Comparison of ENCODE assay signal across 19 cellular contexts in the genomic region with DNA sequence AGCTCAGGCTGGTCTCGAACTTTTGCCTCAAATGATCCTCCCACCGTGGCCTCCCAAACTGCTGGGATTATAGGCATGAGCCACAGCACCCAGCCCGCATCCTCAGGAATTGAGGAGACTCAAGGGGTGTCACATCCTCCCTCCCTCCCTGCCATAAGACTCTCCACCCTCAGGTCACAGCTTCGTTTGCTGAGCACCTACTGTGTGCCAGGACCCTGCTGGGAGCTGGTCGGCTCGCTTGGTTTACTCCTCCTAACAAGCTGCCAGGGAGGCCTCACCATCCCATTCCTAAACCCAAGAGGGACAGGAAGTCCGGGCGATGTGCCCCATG. TPM values are rescaled to one million over a fixed set of nuclear protein-coding genes. Genes with fewer than 3 reads are reported as not detected.
DNase-seq lines count a peak whose midpoint lies in the region; ATAC-seq and TF ChIP-seq lines count a peak whose summit lies in the region.
"Had no signal": no experiment of that assay in that cellular context is flagged by ENCODE, and none has a peak within 500 bp of the region (broad histone marks: within the 10 kb centered on the region; RNA-seq: fewer than 3 reads in every experiment).

No MANE protein-coding gene starts in this region.

- H3K14ac ChIP-seq in IMR-90 (replicated peaks; ENCODE audit: low read depth, low read length) = peak overlapping the region; percentile 68

- 93% methylated on average over 4 of the region's 8 CpGs; no CpG with 5 or more reads in 1 of the 2 experiments for WGBS in IMR-90 (ENCODE audit: extremely low coverage in 2 of 2, insufficient read length in 1 of 2), 2 experiments
- WGBS in psoas muscle, 3 donors = 71 to 84% (median 75%) methylated on average over 7 to 8 of the region's 8 CpGs

- H3K9ac ChIP-seq in IMR-90 (ENCODE audit: low read depth, low read length) (peak overlapping the region; percentile 5; the same call in 1 of the 2 replicates), fibroblast of lung (ENCODE audit: insufficient read depth, low read length) (no peak overlapping the region)

- peak overlapping the region; percentile 1 for H2AFZ ChIP-seq in IMR-90 (replicated peaks; ENCODE audit: low read length, poor library complexity)
- no peak overlapping the region for H2AFZ ChIP-seq in fibroblast of lung (ENCODE audit: low read length)
- H2AFZ ChIP-seq in OCI-LY7 (ENCODE audit: low read length) = no peak overlapping the region

- peaks cover 33% of the 10 kb centered on the region for H3K36me3 ChIP-seq in IMR-90 (ENCODE audit: control insufficient read depth, insufficient read depth, low read length)
- H3K36me3 ChIP-seq in fibroblast of lung (ENCODE audit: control insufficient read depth, insufficient read depth, low read length) = peaks cover 28% of the 10 kb centered on the region
- peaks cover 0 to 49% of the 10 kb centered on the region in 2 donors for H3K36me3 ChIP-seq in psoas muscle (ENCODE audit: insufficient read depth in 1 of 2, low read depth in 1 of 2)
- H3K36me3 ChIP-seq in OCI-LY7 (ENCODE audit: insufficient read depth, low read length) = peaks cover 29% of the 10 kb centered on the region

- intact Hi-C loops in IMR-90 (cut with micrococcal nuclease) = no loop called here
- intact Hi-C loops in psoas muscle (cut with DNase I) = no loop called here
- intact Hi-C loops in OCI-LY7 (cut with micrococcal nuclease; ENCODE audit: unreplicated experiment) = no loop called here

- peak overlapping the region; percentile 32 to 64; a peak in 2 of 4 replicates for H4K8ac ChIP-seq in IMR-90 (ENCODE audit: low read depth in 2 of 2, low read length in 2 of 2)

- peaks cover 17% of the 10 kb centered on the region for H3K9me1 ChIP-seq in IMR-90 (ENCODE audit: insufficient read depth, low read length)

- peak overlapping the region; percentile 92 for H3K27ac ChIP-seq in AG04450 (ENCODE audit: low read depth, low read length)
- peak overlapping the region; percentile 79 for H3K27ac ChIP-seq in IMR-90 (ENCODE audit: insufficient read depth, low read length)
- peak overlapping the region; percentile 67 for H3K27ac ChIP-seq in fibroblast of lung (ENCODE audit: insufficient read depth, low read length)
- H3K27ac ChIP-seq in psoas muscle = peak overlapping the region; percentile 84
- H3K27ac ChIP-seq in OCI-LY7 (ENCODE audit: low read depth, low read length, poor library complexity, severe bottlenecking) = no peak overlapping the region
- H3K27ac ChIP-seq: SJSA1 had no signal

- no peak for TF ChIP-seq CTCF in AG04450 (IDR thresholded peaks at IDR 0.05; ENCODE audit: low read depth, low read length)
- TF ChIP-seq CTCF in IMR-90 (conservative IDR thresholded peaks at IDR 0.05; ENCODE audit: low read depth, low read length) = no peak
- no peak for TF ChIP-seq CTCF in fibroblast of lung (conservative IDR thresholded peaks at IDR 0.05 in 1 of 2, IDR thresholded peaks at IDR 0.05 in 1 of 2; ENCODE audit: low read depth in 1 of 2, low read length in 2 of 2)
- no peak for TF ChIP-seq CTCF in psoas muscle (IDR thresholded peaks at IDR 0.05)
- no peak for TF ChIP-seq CTCF in OCI-LY7 (conservative IDR thresholded peaks at IDR 0.05; ENCODE audit: low read length)

- CTCF ChIA-PET in AG04450 (lab: Charles Lee) (no interaction called here), IMR-90 (lab: Yijun Ruan, JAX) (interaction anchor here (0.7 kb wide), 1 partner anchor 25 kb away, joined by 3 read pairs; no protein-coding TSS in a partner anchor), OCI-LY7 (lab: Charles Lee; ENCODE audit: unreplicated experiment) (no interaction called here)

- dilution Hi-C loops in IMR-90 (cut with HindIII; ENCODE audit: low sequenced_read_pairs, unreplicated experiment) = no loop called here

- ATAC-seq in IMR-90 (ENCODE audit: low read depth) = no peak
- ATAC-seq in psoas muscle = no peak
- ATAC-seq in GM18867 (IDR thresholded peaks at IDR 0.05; ENCODE audit: unreplicated experiment) = no peak
- ATAC-seq: activated naive CD4-positive, alpha-beta T cell treated with anti-CD3 and anti-CD28 coated beads, Interleukin-2, amount 50 U/mL, for 72 hours; stimulated activated naive CD8-positive, alpha-beta T cell treated with anti-CD3 and anti-CD28 coated beads, Interleukin-15, amount 100 ng/mL, for 72 hours had no signal

- TF ChIP-seq POLR2A in IMR-90 (IDR thresholded peaks at IDR 0.05; ENCODE audit: low read depth, low read length) = no peak

- BruUV-seq in IMR-90 (replicated peaks; lab: Mats Ljungman, UMichigan) (no TSS peak), OCI-LY7 (replicated peaks; lab: Mats Ljungman, UMichigan) (no TSS peak)

- H2BK120ac ChIP-seq in IMR-90 (ENCODE audit: low read depth, low read length) = peak overlapping the region; percentile 25; the same call in 1 of the 2 replicates

- H4K20me1 ChIP-seq in IMR-90 (ENCODE audit: insufficient read depth, low read length) = peaks cover 21% of the 10 kb centered on the region
- H4K20me1 ChIP-seq in fibroblast of lung (ENCODE audit: control insufficient read depth, extremely low read depth, insufficient read depth, low read length) = no peaks in the 10 kb centered on the region
- no peaks in the 10 kb centered on the region; the same call in 1 of the 2 replicates for H4K20me1 ChIP-seq in OCI-LY7 (ENCODE audit: insufficient read depth, low read length)

- H2AK9ac ChIP-seq in IMR-90 (replicated peaks; ENCODE audit: low read depth, low read length, poor library complexity) = peak overlapping the region; percentile 99

- H3K9me2 ChIP-seq in OCI-LY7 (ENCODE audit: insufficient read depth, low read length) = no peaks in the 10 kb centered on the region

- H3K79me1 ChIP-seq in IMR-90 (ENCODE audit: low read depth in 1 of 2, low read length in 2 of 2) = peaks cover 15 to 63% of the 10 kb centered on the region in 2 experiments

- H3K4me2 ChIP-seq in IMR-90 (ENCODE audit: low read depth, low read length) (peak overlapping the region; percentile 78; the same call in 1 of the 2 replicates), fibroblast of lung (ENCODE audit: extremely low read depth, insufficient read depth, low read length) (peak overlapping the region; percentile 99), OCI-LY7 (ENCODE audit: low read length) (no peak overlapping the region)

- H2BK20ac ChIP-seq in IMR-90 (ENCODE audit: low read depth, low read length) = no peak overlapping the region

- H4K91ac ChIP-seq in IMR-90 (ENCODE audit: insufficient read depth, low read depth, low read length) = no peak overlapping the region

- H4K5ac ChIP-seq in IMR-90 (ENCODE audit: low read depth, low read length) = no peak overlapping the region

- H3K56ac ChIP-seq in IMR-90 (ENCODE audit: extremely low read depth, insufficient read depth, low read length) = no peak overlapping the region

- peaks cover 12% of the 10 kb centered on the region for H3K4me1 ChIP-seq in IMR-90 (ENCODE audit: control insufficient read depth, insufficient read depth, low read length)
- H3K4me1 ChIP-seq in fibroblast of lung (ENCODE audit: control insufficient read depth, extremely low read depth, insufficient read depth, low read length) = peaks cover 15% of the 10 kb centered on the region
- peaks cover 29% of the 10 kb centered on the region for H3K4me1 ChIP-seq in psoas muscle
- peaks cover 15% of the 10 kb centered on the region for H3K4me1 ChIP-seq in OCI-LY7 (ENCODE audit: insufficient read depth, low read length, poor library complexity, severe bottlenecking)

- no peak overlapping the region for H2BK15ac ChIP-seq in IMR-90 (ENCODE audit: low read depth, low read length)

- no peaks in the 10 kb centered on the region for H3K27me3 ChIP-seq in AG04450 (ENCODE audit: control insufficient read depth, insufficient read depth, low read length)
- no peaks in the 10 kb centered on the region for H3K27me3 ChIP-seq in IMR-90 (ENCODE audit: control insufficient read depth, insufficient read depth, low read length)
- no peaks in the 10 kb centered on the region for H3K27me3 ChIP-seq in fibroblast of lung (ENCODE audit: control insufficient read depth, insufficient read depth, low read length)
- no peaks in the 10 kb centered on the region for H3K27me3 ChIP-seq in psoas muscle (ENCODE audit: insufficient read depth in 3 of 3, low read length in 2 of 3)
- H3K27me3 ChIP-seq: SJSA1 had no signal

- no peak for TF ChIP-seq RAD21 in IMR-90 (IDR thresholded peaks at IDR 0.05; ENCODE audit: low read length)

- in situ Hi-C loops in IMR-90 (cut with MboI; ENCODE audit: low sequenced_read_pairs) = no loop called here

- POLR2A ChIA-PET in AG04450 (lab: Yijun Ruan, JAX) = interaction anchor here (0.5 to 3.5 kb wide), 7 partner anchors 10 to 56 kb away, joined by 3 to 17 read pairs (median 3); a partner anchor contains a TSS
- POLR2A ChIA-PET in IMR-90 (lab: Charles Lee; ENCODE audit: unreplicated experiment) = interaction anchor here (0.8 kb wide), 1 partner anchor 14 kb away, joined by 3 read pairs; no protein-coding TSS in a partner anchor
- POLR2A ChIA-PET in OCI-LY7 (lab: Charles Lee) = interaction anchor here (0.6 kb wide), 1 partner anchor 1272 kb away, joined by 3 read pairs; no protein-coding TSS in a partner anchor

- H3K79me2 ChIP-seq in fibroblast of lung (ENCODE audit: control insufficient read depth, insufficient read depth, low read length) (peaks cover 27% of the 10 kb centered on the region), OCI-LY7 (ENCODE audit: insufficient read depth, low read depth, low read length) (peaks cover 11% of the 10 kb centered on the region; the same call in 1 of the 2 replicates)

- H3K23ac ChIP-seq in IMR-90 (ENCODE audit: low read depth, low read length) = no peak overlapping the region; the same call in 1 of the 2 replicates

- H3K4me3 ChIP-seq in AG04450 (ENCODE audit: low read depth, low read length) (no peak overlapping the region), IMR-90 (ENCODE audit: insufficient read depth, low read depth, low read length) (no peak overlapping the region), fibroblast of lung (replicated peaks in 1 of 4; ENCODE audit: control extremely low read depth in 1 of 4, insufficient read depth in 1 of 4, low read depth in 3 of 4, low read length in 4 of 4) (peak overlapping the region in 2 of 4 experiments; percentile 32 to 94), psoas muscle (peak overlapping the region; percentile 74), OCI-LY7 (ENCODE audit: low read depth, low read length, poor library complexity, severe bottlenecking) (no peak overlapping the region)
- H3K4me3 ChIP-seq: SJSA1 had no signal

- no peaks in the 10 kb centered on the region; the same call in 1 of the 2 replicates for H3K9me3 ChIP-seq in AG04450 (ENCODE audit: control insufficient read depth, insufficient read depth, low read length)
- H3K9me3 ChIP-seq in IMR-90 (ENCODE audit: control insufficient read depth, insufficient read depth, low read length) = no peaks in the 10 kb centered on the region
- H3K9me3 ChIP-seq in fibroblast of lung (ENCODE audit: control insufficient read depth, insufficient read depth, low read depth, low read length) = no peaks in the 10 kb centered on the region
- H3K9me3 ChIP-seq in psoas muscle = no peaks in the 10 kb centered on the region
- H3K9me3 ChIP-seq in OCI-LY7 (ENCODE audit: low read length) = no peaks in the 10 kb centered on the region
- H3K9me3 ChIP-seq: SJSA1 had no signal

- peak overlapping the region; percentile 83 for H3K4ac ChIP-seq in IMR-90 (ENCODE audit: low read depth, low read length)

- H2AK5ac ChIP-seq in IMR-90 (ENCODE audit: low read depth, low read length) = peak overlapping the region; percentile 99; the same call in 1 of the 2 replicates

- no peak overlapping the region for H3K18ac ChIP-seq in IMR-90 (ENCODE audit: low read depth, low read length)

- H2BK5ac ChIP-seq in IMR-90 (ENCODE audit: low read depth, low read length, poor library complexity, severe bottlenecking) = peak overlapping the region; percentile 27

- DNase-seq in AG04450 (ENCODE audit: low read depth, low spot score) (no peak), IMR-90 (no peak), fibroblast of lung (ENCODE audit: low read depth in 2 of 2) (no peak), psoas muscle (no peak), OCI-LY7 (ENCODE audit: low spot score) (no peak), Kasumi-1 (lab: John Stamatoyannopoulos, UW) (no peak)
- no peak for DNase-seq in stimulated activated CD4-positive, alpha-beta T cell treated with anti-CD3 and anti-CD28 coated beads, Interleukin-1b, Interleukin-23, amount 100 ng/mL, for 48 hours
- DNase-seq: activated CD4-positive, alpha-beta T cell treated with anti-CD3 and anti-CD28 coated beads for 4 hours; activated T-cell treated with anti-CD3 and anti-CD28 coated beads for 4 hours; central memory CD4-positive, alpha-beta T cell; DMS53; endodermal cell; midbrain; NCI-H1417; NCI-H2227 treated with DMSO at 0.1 percent for 48 hours; stimulated activated naive CD8-positive, alpha-beta T cell treated with anti-CD3 and anti-CD28 coated beads, Interleukin-15, amount 100 ng/mL, for 72 hours had no signal

RNA-seq across cellular contexts. Expression of a gene that starts 3.0 kb away (rescaled TPM):
- polyA plus RNA-seq in AG04450 (2011; rRNA removed) = 45.2 and 58.3 TPM in 2 replicates
- polyA minus RNA-seq in AG04450 (2011; rRNA and poly(A)+ RNA removed) = 38.4 and 46.8 TPM in 2 replicates
- 74.2 and 84.2 TPM in 2 replicates for total RNA-seq in IMR-90 (2012; rRNA removed)
- 86.5 and 98.3 TPM in 2 replicates for polyA plus RNA-seq in IMR-90 (2012; rRNA removed)
- 112 and 127 TPM in 2 replicates for polyA plus RNA-seq in IMR-90 (2012; cell fraction: cytosol; rRNA removed)
- 144 and 228 TPM in 2 replicates for polyA plus RNA-seq in IMR-90 (2012; cell fraction: nucleus; rRNA removed; ENCODE audit: low replicate concordance)
- 98.9 and 114 TPM in 2 replicates for total RNA-seq in fibroblast of lung
- 49.1 and 53.3 TPM in 2 replicates for polyA plus RNA-seq in fibroblast of lung
- polyA plus RNA-seq in fibroblast of lung (2012) = 94.5 and 117 TPM in 2 replicates
- 61.1 and 64.1 TPM in 2 replicates for polyA minus RNA-seq in fibroblast of lung (ENCODE audit: low replicate concordance)
- total RNA-seq in psoas muscle = 100 to 1,000 TPM; 120 to 170 (median 132) TPM
- polyA plus RNA-seq in psoas muscle = 100 to 1,000 TPM; 110 to 274 (median 191) TPM
- 42.3 and 43.5 TPM in 2 replicates for total RNA-seq in OCI-LY7 (2014; rRNA removed; shearing (Covaris generic))
- total RNA-seq in OCI-LY7 (2022) = 51.9 and 57.0 TPM in 2 replicates

RNA-seq across cellular contexts. Expression of a gene that starts 17.5 kb away (rescaled TPM):
- polyA plus RNA-seq in AG04450 (2011; rRNA removed) = 23.5 and 28.2 TPM in 2 replicates
- 25.2 and 26.3 TPM in 2 replicates for polyA minus RNA-seq in AG04450 (2011; rRNA and poly(A)+ RNA removed)
- 35.8 and 45.5 TPM in 2 replicates for total RNA-seq in IMR-90 (2012; rRNA removed)
- 48.5 and 53.0 TPM in 2 replicates for polyA plus RNA-seq in IMR-90 (2012; rRNA removed)
- polyA plus RNA-seq in IMR-90 (2012; cell fraction: cytosol; rRNA removed) = 52.7 and 54.3 TPM in 2 replicates
- 90.4 and 123 TPM in 2 replicates for polyA plus RNA-seq in IMR-90 (2012; cell fraction: nucleus; rRNA removed; ENCODE audit: low replicate concordance)
- total RNA-seq in fibroblast of lung = 47.8 and 51.2 TPM in 2 replicates
- 19.5 and 23.6 TPM in 2 replicates for polyA plus RNA-seq in fibroblast of lung
- 48.1 and 64.8 TPM in 2 replicates for polyA plus RNA-seq in fibroblast of lung (2012)
- 13.0 and 17.5 TPM in 2 replicates for polyA minus RNA-seq in fibroblast of lung (ENCODE audit: low replicate concordance)
- 10 to 100 TPM; 32.3 to 47.7 (median 39.5) TPM for total RNA-seq in psoas muscle
- 10 to 100 TPM; 33.4 to 56.4 (median 51.3) TPM for polyA plus RNA-seq in psoas muscle
- 54.5 and 79.9 TPM in 2 replicates for total RNA-seq in OCI-LY7 (2014; rRNA removed; shearing (Covaris generic))
- total RNA-seq in OCI-LY7 (2022) = 77.3 and 85.9 TPM in 2 replicates

RNA-seq across cellular contexts. Expression of a gene that starts 52.1 kb away (rescaled TPM):
- polyA plus RNA-seq in AG04450 (2011; rRNA removed) (5.0 and 6.0 TPM in 2 replicates), IMR-90 (2012; rRNA removed) (22.9 and 26.7 TPM in 2 replicates), fibroblast of lung (5.9 and 15.4 TPM in 2 replicates), psoas muscle (10 to 100 TPM in 1 of 3 donors, 1 to 10 TPM in 2; 5.9 to 12.8 (median 6.4) TPM)
- polyA minus RNA-seq in AG04450 (2011; rRNA and poly(A)+ RNA removed) = 5.1 and 6.6 TPM in 2 replicates
- total RNA-seq in IMR-90 (2012; rRNA removed) (11.4 and 12.4 TPM in 2 replicates), fibroblast of lung (3.9 and 5.9 TPM in 2 replicates), psoas muscle (10 to 100 TPM in 1 of 4 donors, 1 to 10 TPM in 3; 5.6 to 10.3 (median 7.7) TPM), OCI-LY7 (2022) (119 and 128 TPM in 2 replicates)
- polyA plus RNA-seq in IMR-90 (2012; cell fraction: cytosol; rRNA removed) = 16.1 and 20.9 TPM in 2 replicates
- polyA plus RNA-seq in IMR-90 (2012; cell fraction: nucleus; rRNA removed; ENCODE audit: low replicate concordance) = 18.2 and 45.9 TPM in 2 replicates
- 7.6 and 23.4 TPM in 2 replicates for polyA plus RNA-seq in fibroblast of lung (2012)
- polyA minus RNA-seq in fibroblast of lung (ENCODE audit: low replicate concordance) = 15.6 and 24.9 TPM in 2 replicates
- 107 and 108 TPM in 2 replicates for total RNA-seq in OCI-LY7 (2014; rRNA removed; shearing (Covaris generic))

RNA-seq across cellular contexts. Expression of a gene that starts 54.2 kb away (rescaled TPM):
- polyA plus RNA-seq in AG04450 (2011; rRNA removed) (40.2 and 57.9 TPM in 2 replicates), IMR-90 (2012; rRNA removed) (138 and 161 TPM in 2 replicates), fibroblast of lung (44.9 and 58.7 TPM in 2 replicates), psoas muscle (10 to 100 TPM; 18.2 to 85.6 (median 27.1) TPM)
- polyA minus RNA-seq in AG04450 (2011; rRNA and poly(A)+ RNA removed) = 34.1 and 38.5 TPM in 2 replicates
- total RNA-seq in IMR-90 (2012; rRNA removed) (28.1 and 32.2 TPM in 2 replicates), fibroblast of lung (20.3 and 23.9 TPM in 2 replicates), psoas muscle (10 to 100 TPM; 16.0 to 26.6 (median 21.6) TPM), OCI-LY7 (2022) (38.9 and 39.0 TPM in 2 replicates)
- 103 and 170 TPM in 2 replicates for polyA plus RNA-seq in IMR-90 (2012; cell fraction: cytosol; rRNA removed)
- 93.0 and 160 TPM in 2 replicates for polyA plus RNA-seq in IMR-90 (2012; cell fraction: nucleus; rRNA removed; ENCODE audit: low replicate concordance)
- polyA plus RNA-seq in fibroblast of lung (2012) = 92.8 and 124 TPM in 2 replicates
- polyA minus RNA-seq in fibroblast of lung (ENCODE audit: low replicate concordance) = 77.1 and 80.1 TPM in 2 replicates
- total RNA-seq in OCI-LY7 (2014; rRNA removed; shearing (Covaris generic)) = 24.3 and 33.2 TPM in 2 replicates
